21 cellular contexts compared by ENCODE assay signal in genomic region chr3:187360087-187360486, GRCh38. TPM values are rescaled to one million over a fixed set of nuclear protein-coding genes. Genes with fewer than 3 reads are reported as not detected.
"Had no signal": no experiment of that assay in that cellular context is flagged by ENCODE, and none has a peak within 500 bp of the region (broad histone marks: within the 10 kb centered on the region; RNA-seq: fewer than 3 reads in every experiment).

No MANE protein-coding gene starts in this region.

- H3K4me1 ChIP-seq: esophagus muscularis mucosa, foreskin keratinocyte, right lobe of liver, testis, transverse colon had no signal

- H3K4me3 ChIP-seq: esophagus muscularis mucosa, heart left ventricle, right lobe of liver, testis, transverse colon had no signal

- FAIRE-seq: keratinocyte had no signal

- H3K27me3 Mint-ChIP-seq: activated CD4-positive, alpha-beta memory T cell treated with anti-CD3 and anti-CD28 coated beads, Interleukin-2, amount 10 ng/mL, durations not matched to agents 7 days and 5 days; activated naive CD4-positive, alpha-beta T cell treated with anti-CD3 and anti-CD28 coated beads, Interleukin-2, amount 50 U/mL, for 24 hours; activated naive CD8-positive, alpha-beta T cell treated with anti-CD3 and anti-CD28 coated beads, Interleukin-2, amount 50 U/mL, for 24 hours had no signal

- DNase-seq: activated CD4-positive, alpha-beta memory T cell treated with anti-CD3 and anti-CD28 coated beads, Interleukin-2, amount 10 ng/mL, durations not matched to agents 7 days and 5 days; activated CD4-positive, alpha-beta T cell treated with anti-CD3 and anti-CD28 coated beads for 4 hours; activated CD8-positive, alpha-beta memory T cell treated with anti-CD3 and anti-CD28 coated beads, Interleukin-2, amount 50 U/mL, for 48 hours; activated naive CD8-positive, alpha-beta T cell treated with anti-CD3 and anti-CD28 coated beads, Interleukin-2, amount 50 U/mL, for 24 hours; activated T-cell treated with anti-CD3 and anti-CD28 coated beads, Interleukin-2, amount 50 U/mL, for 4 hours; foreskin keratinocyte; heart left ventricle; left cardiac atrium; left ventricle myocardium superior; occipital lobe; right lobe of liver; stimulated activated CD4-positive, alpha-beta T cell treated with anti-CD3 and anti-CD28 coated beads, Interleukin-2, amount 100 ng/mL, for 48 hours; stimulated activated naive CD8-positive, alpha-beta T cell treated with anti-CD3 and anti-CD28 coated beads, Interleukin-15, Interleukin-2, amounts not matched to agents 100 U/mL and 50 U/mL, for 24 hours; testis; transverse colon had no signal

- H3K36me3 Mint-ChIP-seq: activated naive CD4-positive, alpha-beta T cell treated with anti-CD3 and anti-CD28 coated beads, Interleukin-2, amount 50 U/mL, for 24 hours had no signal

- H3K4me3 Mint-ChIP-seq: activated CD4-positive, alpha-beta memory T cell treated with anti-CD3 and anti-CD28 coated beads, Interleukin-2, amount 10 ng/mL, durations not matched to agents 7 days and 5 days; activated naive CD4-positive, alpha-beta T cell treated with anti-CD3 and anti-CD28 coated beads, Interleukin-2, amount 50 U/mL, for 24 hours; activated naive CD8-positive, alpha-beta T cell treated with anti-CD3 and anti-CD28 coated beads, Interleukin-2, amount 50 U/mL, for 24 hours; activated T-cell treated with anti-CD3 and anti-CD28 coated beads, Interleukin-2, amount 50 U/mL, for 4 hours; dendritic cell treated with granulocyte-macrophage colony-stimulating factor and Interleukin-4, amounts not matched to agents 40 ng/mL and 50 ng/mL, for 4 days had no signal

- H3K27ac Mint-ChIP-seq: activated CD4-positive, alpha-beta memory T cell treated with anti-CD3 and anti-CD28 coated beads, Interleukin-2, amount 10 ng/mL, durations not matched to agents 7 days and 5 days; activated naive CD4-positive, alpha-beta T cell treated with anti-CD3 and anti-CD28 coated beads, Interleukin-2, amount 50 U/mL, for 24 hours; activated naive CD8-positive, alpha-beta T cell treated with anti-CD3 and anti-CD28 coated beads, Interleukin-2, amount 50 U/mL, for 24 hours; activated T-helper 2 cell treated with anti-CD3 and anti-CD28 coated beads, Interferon-gamma antibody, Interleukin-2, Interleukin-4, amounts not matched to agents 10 μg/mL and 5 μg/mL and 100 μg/mL, durations not matched to agents 14 hours and 24 hours and 36 hours; dendritic cell treated with granulocyte-macrophage colony-stimulating factor and Interleukin-4, amounts not matched to agents 40 ng/mL and 50 ng/mL, for 4 days had no signal

- H3K9me3 ChIP-seq: esophagus muscularis mucosa, heart left ventricle, right lobe of liver, testis, transverse colon had no signal

- H3K27me3 ChIP-seq: esophagus muscularis mucosa, heart left ventricle, right lobe of liver, testis, transverse colon had no signal

- H3K27ac ChIP-seq: esophagus muscularis mucosa, foreskin keratinocyte, heart left ventricle, right lobe of liver, testis, transverse colon had no signal

- H3K36me3 ChIP-seq: esophagus muscularis mucosa, heart left ventricle, right lobe of liver, transverse colon had no signal

- H3K9me3 Mint-ChIP-seq: activated CD4-positive, alpha-beta memory T cell treated with anti-CD3 and anti-CD28 coated beads, Interleukin-2, amount 10 ng/mL, durations not matched to agents 7 days and 5 days; activated naive CD4-positive, alpha-beta T cell treated with anti-CD3 and anti-CD28 coated beads, Interleukin-2, amount 50 U/mL, for 24 hours; activated naive CD8-positive, alpha-beta T cell treated with anti-CD3 and anti-CD28 coated beads, Interleukin-2, amount 50 U/mL, for 24 hours; activated T-cell treated with anti-CD3 and anti-CD28 coated beads, Interleukin-2, amount 50 U/mL, for 4 hours; activated T-helper 2 cell treated with anti-CD3 and anti-CD28 coated beads, Interferon-gamma antibody, Interleukin-2, Interleukin-4, amounts not matched to agents 10 μg/mL and 5 μg/mL and 100 μg/mL, durations not matched to agents 14 hours and 24 hours and 36 hours; dendritic cell treated with granulocyte-macrophage colony-stimulating factor and Interleukin-4, amounts not matched to agents 40 ng/mL and 50 ng/mL, for 4 days had no signal

- ATAC-seq: activated naive CD8-positive, alpha-beta T cell treated with anti-CD3 and anti-CD28 coated beads, Interleukin-2, amount 50 U/mL, for 24 hours; activated T-cell treated with anti-CD3 and anti-CD28 coated beads, Interleukin-2, amount 50 U/mL, for 4 hours; foreskin keratinocyte; heart left ventricle; left cardiac atrium; left ventricle myocardium superior; right lobe of liver; stimulated activated naive CD8-positive, alpha-beta T cell treated with anti-CD3 and anti-CD28 coated beads, Interleukin-15, Interleukin-2, amounts not matched to agents 100 U/mL and 50 U/mL, for 24 hours had no signal

RNA-seq across cellular contexts. Expression of gene RTP4, which starts 8.1 kb away (rescaled TPM):
- total RNA-seq: occipital lobe had no signal
- polyA plus RNA-seq: neural cell had no signal
